In genomic region chr13:97269603-97270002, GRCh38 we compare ENCODE assay signal across 2 cellular contexts.
TF ChIP-seq lines count a peak whose summit lies in the region.

No MANE protein-coding gene starts in this region.

TF ChIP-seq in IMR-90, 13 proteins besides CTCF, POLR2A, EP300 and RAD21:
- TF ChIP-seq CEBPB (IDR thresholded peaks at IDR 0.05; ENCODE audit: low read depth, low read length) (no peak), RFX5 (IDR thresholded peaks at IDR 0.05; ENCODE audit: low read depth, low read length) (no peak), ELK1 (IDR thresholded peaks at IDR 0.05; ENCODE audit: borderline replicate concordance, low read depth, low read length) (no peak), MAZ (IDR thresholded peaks at IDR 0.05; ENCODE audit: borderline replicate concordance, low read depth, low read length) (no peak), CHD1 (IDR thresholded peaks at IDR 0.05; ENCODE audit: low read depth, low read length) (no peak), FOS (IDR thresholded peaks at IDR 0.05; ENCODE audit: low read depth, low read length) (no peak), SMC3 (IDR thresholded peaks at IDR 0.05; ENCODE audit: low read depth, low read length) (no peak), MAFK (IDR thresholded peaks at IDR 0.05; ENCODE audit: low read depth, low read length) (no peak), USF2 (IDR thresholded peaks at IDR 0.05; ENCODE audit: low read depth, low read length) (no peak), RCOR1 (IDR thresholded peaks at IDR 0.05; ENCODE audit: insufficient replicate concordance, low read length) (no peak)

TF ChIP-seq in H1, 55 proteins besides CTCF, POLR2A, EP300 and RAD21:
- no peak for TF ChIP-seq E2F6 (IDR thresholded peaks at IDR 0.05)
- no peak for TF ChIP-seq ZNF274 (IDR thresholded peaks at IDR 0.05; ENCODE audit: borderline replicate concordance, extremely low read depth, low read length)
- TF ChIP-seq GABPA (IDR thresholded peaks at IDR 0.05; ENCODE audit: borderline replicate concordance, insufficient read depth, low read length), result no peak
- no peak for TF ChIP-seq TEAD4 (IDR thresholded peaks at IDR 0.05; ENCODE audit: low read depth, low read length)
- TF ChIP-seq USF2 (IDR thresholded peaks at IDR 0.05; ENCODE audit: low read length), result no peak
- TF ChIP-seq TAF7 (optimal IDR thresholded peaks at IDR 0.05; ENCODE audit: borderline replicate concordance, low read depth, low read length), result no peak
- TF ChIP-seq CBX5 (IDR thresholded peaks at IDR 0.05; ENCODE audit: low read depth, low read length), result no peak
- TF ChIP-seq POLR2AphosphoS5 (IDR thresholded peaks at IDR 0.05; ENCODE audit: low read depth, low read length), result no peak
- TF ChIP-seq SRF (IDR thresholded peaks at IDR 0.05; ENCODE audit: low read depth, low read length), result no peak
